ENCODE assay signal across 10 cellular contexts in genomic region chr13:30734434-30734833, GRCh38. TPM values are rescaled to one million over a fixed set of nuclear protein-coding genes. Genes with fewer than 3 reads are reported as not detected.
DNase-seq lines count a peak whose midpoint lies in the region; ATAC-seq lines count a peak whose summit lies in the region.
"Had no signal": no experiment of that assay in that cellular context is flagged by ENCODE, and none has a peak within 500 bp of the region (broad histone marks: within the 10 kb centered on the region; RNA-seq: fewer than 3 reads in every experiment).

No MANE protein-coding gene starts in this region.

- no peak for ATAC-seq in naive B cell (ENCODE audit: low read depth in 2 of 2)

- H3K4me3 ChIP-seq in adipocyte (ENCODE audit: low read length) (no peak overlapping the region), MG63 (no peak overlapping the region)
- H3K4me3 ChIP-seq: SJSA1, testis had no signal

- peak; percentile 50 for DNase-seq in Daoy (ENCODE audit: low read depth)
- DNase-seq in M059J (ENCODE audit: low read depth) = peak; percentile 58
- peak; percentile 56 for DNase-seq in adipocyte (ENCODE audit: low read depth)
- DNase-seq in naive B cell = no peak
- DNase-seq in NCI-H2171 (lab: John Stamatoyannopoulos, UW) = no peak
- no peak for DNase-seq in MG63
- no peak for DNase-seq in NCI-H2171 treated with DMSO at 0.1 percent for 48 hours (lab: John Stamatoyannopoulos, UW)
- DNase-seq: NCI-H2029, testis had no signal

- H3K27me3 ChIP-seq in adipocyte (replicated peaks; ENCODE audit: control insufficient read depth, insufficient read depth, low read length) (peaks cover 5% of the 10 kb centered on the region), MG63 (peaks cover 2% of the 10 kb centered on the region; the same call in 1 of the 2 replicates)
- H3K27me3 ChIP-seq: SJSA1, testis had no signal

- H3K27ac Mint-ChIP-seq in naive B cell = peak overlapping the region; percentile 87 to 97 (median 94)

- H3K9me3 ChIP-seq in adipocyte (ENCODE audit: control insufficient read depth, low read length) = no peaks in the 10 kb centered on the region
- H3K9me3 ChIP-seq in MG63 = no peaks in the 10 kb centered on the region
- H3K9me3 ChIP-seq: SJSA1, testis had no signal

- peaks cover 9% of the 10 kb centered on the region for H3K4me1 ChIP-seq in adipocyte (ENCODE audit: control insufficient read depth, insufficient read depth, low read length)
- H3K4me1 ChIP-seq: testis had no signal

- no peaks in the 10 kb centered on the region for H3K27me3 Mint-ChIP-seq in naive B cell

- no peaks in the 10 kb centered on the region for H3K36me3 Mint-ChIP-seq in naive B cell

- no peak overlapping the region for H3K9ac ChIP-seq in adipocyte (ENCODE audit: low read length)

- peak overlapping the region; percentile 87 to 100 (median 96) for H3K4me3 Mint-ChIP-seq in naive B cell

- no peaks in the 10 kb centered on the region for H3K36me3 ChIP-seq in adipocyte (ENCODE audit: control insufficient read depth, insufficient read depth, low read length, severe bottlenecking)
- no peaks in the 10 kb centered on the region for H3K36me3 ChIP-seq in MG63
- H3K36me3 ChIP-seq: SJSA1 had no signal

- no peaks in the 10 kb centered on the region for H3K9me3 Mint-ChIP-seq in naive B cell

- H3K4me1 Mint-ChIP-seq in naive B cell = peaks cover 53 to 58% (median 55%) of the 10 kb centered on the region in 3 donors

RNA-seq across cellular contexts. Expression of gene ALOX5AP, which starts 0.9 kb away (rescaled TPM):
- total RNA-seq in Daoy (2014; rRNA removed; shearing (Covaris generic)) = 2.3 and 6.2 TPM in 2 replicates
- 0.52 and 1.2 TPM in 2 replicates for total RNA-seq in M059J (2014; rRNA removed; shearing (Covaris generic))
- polyA plus RNA-seq in naive B cell (ENCODE audit: low read depth in 6 of 6) = 100 to 1,000 TPM; 312 to 603 (median 416) TPM
- not detected in 2 replicates for total RNA-seq in MG63 (2014; rRNA removed; shearing (Covaris generic); ENCODE audit: low replicate concordance)

Comparison
In these comparisons a context has a peak if more than half of its experiments do, and no peak if none do; other contexts are left out.
1. DNase-seq: peak in Daoy (single experiment), M059J (single experiment) and adipocyte (single experiment); none in naive B cell (single experiment), NCI-H2171 (single experiment), MG63 (single experiment) and NCI-H2171 treated with DMSO at 0.1 percent for 48 hours (single experiment).